1 cellular context compared by ENCODE assay signal in genomic region chr3:61616586-61616985, GRCh38.
TF ChIP-seq lines count a peak whose summit lies in the region.

No MANE protein-coding gene starts in this region.

TF ChIP-seq in WTC11, 78 proteins besides CTCF, POLR2A, EP300 and RAD21 (continued from another document):
- TF ChIP-seq ERG (CRISPR knock-in tag; IDR thresholded peaks at IDR 0.05) = no peak
- no peak for TF ChIP-seq E2F5 (CRISPR knock-in tag; IDR thresholded peaks at IDR 0.05)
- TF ChIP-seq TP53 (CRISPR knock-in tag; IDR thresholded peaks at IDR 0.05) = no peak
- TF ChIP-seq MLX (CRISPR knock-in tag; IDR thresholded peaks at IDR 0.05) = no peak
- no peak for TF ChIP-seq IRF2 (CRISPR knock-in tag; IDR thresholded peaks at IDR 0.05; ENCODE audit: borderline replicate concordance, low read depth)
- TF ChIP-seq ZNF512 (CRISPR knock-in tag; IDR thresholded peaks at IDR 0.05; ENCODE audit: borderline replicate concordance) = no peak
- no peak for TF ChIP-seq ATF1 (CRISPR knock-in tag; IDR thresholded peaks at IDR 0.05)
- TF ChIP-seq ZNF396 (CRISPR knock-in tag; IDR thresholded peaks at IDR 0.05; ENCODE audit: borderline replicate concordance) = no peak
- TF ChIP-seq MYBL2 (CRISPR knock-in tag; IDR thresholded peaks at IDR 0.05) = no peak
- no peak for TF ChIP-seq FOXP1 (CRISPR knock-in tag; IDR thresholded peaks at IDR 0.05; ENCODE audit: borderline replicate concordance)
- no peak for TF ChIP-seq TCF7 (CRISPR knock-in tag; IDR thresholded peaks at IDR 0.05; ENCODE audit: low read depth)
- TF ChIP-seq NR3C1 (CRISPR knock-in tag; conservative IDR thresholded peaks at IDR 0.05; ENCODE audit: low read depth) = no peak
- no peak for TF ChIP-seq TEAD4 (CRISPR knock-in tag; IDR thresholded peaks at IDR 0.05)
- TF ChIP-seq MXD4 (CRISPR knock-in tag; IDR thresholded peaks at IDR 0.05; ENCODE audit: borderline replicate concordance) = no peak
